In the genomic region with DNA sequence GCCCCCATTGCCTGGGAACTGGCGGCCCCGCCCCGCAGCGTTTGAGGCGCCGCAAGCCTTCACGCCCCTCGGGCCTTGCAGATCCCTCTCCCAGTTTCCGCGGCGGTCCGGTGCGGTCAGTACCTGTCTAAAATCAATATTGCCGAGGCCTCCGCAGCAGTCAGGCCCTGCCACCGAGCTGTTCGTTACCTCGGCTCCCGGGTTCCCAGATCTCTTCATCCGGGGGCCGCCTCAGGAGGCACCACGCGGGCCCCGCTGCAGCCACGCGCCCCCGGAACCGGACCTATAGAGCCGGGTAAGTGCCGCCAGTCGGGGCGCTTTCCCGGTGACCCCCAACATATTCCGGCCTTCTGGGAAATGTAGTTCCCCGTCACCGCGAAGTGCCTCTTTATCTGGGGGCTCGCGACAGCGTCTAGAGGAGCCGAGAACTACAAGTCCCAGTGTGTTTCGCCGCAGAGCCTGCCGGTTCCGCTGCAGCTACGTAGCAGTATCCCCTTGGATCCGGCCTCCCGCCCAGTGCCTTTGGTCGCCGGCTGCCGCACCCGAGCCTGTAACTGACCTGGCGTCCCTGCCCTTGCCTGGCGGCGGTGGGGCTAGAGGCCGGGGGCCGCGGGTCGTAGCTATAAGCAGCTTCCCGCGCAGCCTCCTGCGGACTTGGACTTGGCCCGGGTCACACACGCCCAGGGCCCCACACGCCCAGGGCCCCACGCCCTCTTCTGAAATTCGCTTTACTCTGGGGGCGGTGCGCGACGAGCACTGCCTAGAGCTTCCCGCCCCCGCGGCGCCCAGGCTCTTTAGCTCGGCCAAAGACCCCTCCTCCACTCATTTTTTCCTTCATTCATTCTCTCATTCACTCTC, we compare ENCODE assay signal across 8 cellular contexts. TPM values are rescaled to one million over a fixed set of nuclear protein-coding genes. Genes with fewer than 3 reads are reported as not detected.
A peak's percentile ranks its signal among the peaks of the same experiment; 100 is the strongest.
DNase-seq lines count a peak whose midpoint lies in the region; ATAC-seq and TF ChIP-seq lines count a peak whose summit lies in the region.

A gene with protein sequence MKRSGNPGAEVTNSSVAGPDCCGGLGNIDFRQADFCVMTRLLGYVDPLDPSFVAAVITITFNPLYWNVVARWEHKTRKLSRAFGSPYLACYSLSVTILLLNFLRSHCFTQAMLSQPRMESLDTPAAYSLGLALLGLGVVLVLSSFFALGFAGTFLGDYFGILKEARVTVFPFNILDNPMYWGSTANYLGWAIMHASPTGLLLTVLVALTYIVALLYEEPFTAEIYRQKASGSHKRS (minus strand): TSS at position 301 of the 858 bp plus-strand sequence. CDS start 82 bp downstream, at position 219.

- BruUV-seq in IMR-90 (replicated peaks; lab: Mats Ljungman, UMichigan): no TSS peak

- H3K27ac ChIP-seq in IMR-90 (ENCODE audit: insufficient read depth, low read length): peak within 1 kb of the TSS; percentile 84

- ATAC-seq in GM21528 (IDR thresholded peaks at IDR 0.05; ENCODE audit: low FRiP score, unreplicated experiment) (peak; percentile 83), IMR-90 (ENCODE audit: low read depth) (peak; percentile 96)

- peak; percentile 98 for DNase-seq in DMS 273 (lab: John Stamatoyannopoulos, UW; ENCODE audit: unreplicated experiment)
- peak; percentile 99 for DNase-seq in IMR-90
- peak; percentile 96 for DNase-seq in OCI-M1 (lab: John Stamatoyannopoulos, UW)
- DNase-seq in activated T-cell treated with anti-CD3 and anti-CD28 coated beads for 24 hours (ENCODE audit: low read depth): peak; percentile 90
- DNase-seq in epithelial cell of esophagus (ENCODE audit: low read depth): peak; percentile 99
- peak; percentile 86 to 87 for DNase-seq in stimulated activated CD8-positive, alpha-beta memory T cell treated with anti-CD3 and anti-CD28 coated beads, Interleukin-4, amount 100 ng/mL, for 1 hour (ENCODE audit: low read depth in 2 of 2, low spot score in 1 of 2)

- in situ Hi-C loops in IMR-90 (cut with MboI; ENCODE audit: low sequenced_read_pairs): no loop called here

- TF ChIP-seq RAD21 in IMR-90 (IDR thresholded peaks at IDR 0.05; ENCODE audit: low read length): no peak

- WGBS in IMR-90 (ENCODE audit: extremely low coverage in 2 of 2, insufficient read length in 1 of 2), 2 experiments: 0% methylated on average over 49 of the region's 76 CpGs; no CpG with 5 or more reads in 1 of the 2 experiments

- CTCF ChIA-PET in IMR-90 (lab: Yijun Ruan, JAX): interaction anchor here (1.2 to 1.4 kb wide), 2 partner anchors 20 to 22 kb away, joined by 4 read pairs; no protein-coding TSS in a partner anchor

- H3K4me1 ChIP-seq in IMR-90 (ENCODE audit: control insufficient read depth, insufficient read depth, low read length) (peaks cover 9% of the 10 kb centered on the region), mononuclear cell (ENCODE audit: insufficient read depth, low read length) (peaks cover 23% of the 10 kb centered on the region)

- peak within 1 kb of the TSS; percentile 90 for H2AK9ac ChIP-seq in IMR-90 (replicated peaks; ENCODE audit: low read depth, low read length, poor library complexity)

- peak within 1 kb of the TSS; percentile 95 for H3K14ac ChIP-seq in IMR-90 (replicated peaks; ENCODE audit: low read depth, low read length)

- H4K20me1 ChIP-seq in IMR-90 (ENCODE audit: insufficient read depth, low read length): no peaks in the 10 kb centered on the region

- H4K8ac ChIP-seq in IMR-90 (ENCODE audit: low read depth in 2 of 2, low read length in 2 of 2): peak within 1 kb of the TSS; percentile 93 to 96

- H3K9me1 ChIP-seq in IMR-90 (ENCODE audit: insufficient read depth, low read length): peaks cover 19% of the 10 kb centered on the region

- H3K79me1 ChIP-seq in IMR-90 (ENCODE audit: low read depth in 1 of 2, low read length in 2 of 2): peaks cover 10 to 31% of the 10 kb centered on the region in 2 experiments; a peak in 3 of 4 replicates

- intact Hi-C loops in IMR-90 (cut with micrococcal nuclease): no loop called here

- H2BK5ac ChIP-seq in IMR-90 (ENCODE audit: low read depth, low read length, poor library complexity, severe bottlenecking): peak within 1 kb of the TSS; percentile 76

- no peaks in the 10 kb centered on the region for H3K36me3 ChIP-seq in IMR-90 (ENCODE audit: control insufficient read depth, insufficient read depth, low read length)

- H3K18ac ChIP-seq in IMR-90 (ENCODE audit: low read depth, low read length): peak within 1 kb of the TSS; percentile 48

- H3K9me3 ChIP-seq in IMR-90 (ENCODE audit: control insufficient read depth, insufficient read depth, low read length) (no peaks in the 10 kb centered on the region), mononuclear cell (ENCODE audit: low read depth, low read length) (no peaks in the 10 kb centered on the region)

- peak within 1 kb of the TSS; percentile 74 for H2AK5ac ChIP-seq in IMR-90 (ENCODE audit: low read depth, low read length)

- TF ChIP-seq CTCF in IMR-90 (conservative IDR thresholded peaks at IDR 0.05; ENCODE audit: low read depth, low read length) (0 out of 2 replicates have a peak, but pooled peaks have one; percentile 7), epithelial cell of esophagus (IDR thresholded peaks at IDR 0.05; ENCODE audit: insufficient read depth, low read depth, low read length, missing control alignments) (no peak)

- H2BK20ac ChIP-seq in IMR-90 (ENCODE audit: low read depth, low read length): no peak within 1 kb of the TSS

- peak; percentile 66 for TF ChIP-seq POLR2A in IMR-90 (IDR thresholded peaks at IDR 0.05; ENCODE audit: low read depth, low read length)

- peak within 1 kb of the TSS; percentile 91 for H2AFZ ChIP-seq in IMR-90 (replicated peaks; ENCODE audit: low read length, poor library complexity)

- H3K27me3 ChIP-seq in IMR-90 (ENCODE audit: control insufficient read depth, insufficient read depth, low read length) (no peaks in the 10 kb centered on the region), mononuclear cell (ENCODE audit: insufficient read depth, low read length) (no peaks in the 10 kb centered on the region)

- peak within 1 kb of the TSS; percentile 90 for H3K23ac ChIP-seq in IMR-90 (ENCODE audit: low read depth, low read length)

- peak within 1 kb of the TSS; percentile 86 for H3K56ac ChIP-seq in IMR-90 (ENCODE audit: extremely low read depth, insufficient read depth, low read length)

- H2BK15ac ChIP-seq in IMR-90 (ENCODE audit: low read depth, low read length): peak within 1 kb of the TSS; percentile 55; the same call in 1 of the 3 replicates

- H4K5ac ChIP-seq in IMR-90 (ENCODE audit: low read depth, low read length): peak within 1 kb of the TSS; percentile 58

- peak within 1 kb of the TSS; percentile 86 for H4K91ac ChIP-seq in IMR-90 (ENCODE audit: insufficient read depth, low read depth, low read length)

- peak within 1 kb of the TSS; percentile 80 for H3K4me3 ChIP-seq in IMR-90 (ENCODE audit: insufficient read depth, low read depth, low read length)
- peak within 1 kb of the TSS; percentile 80 for H3K4me3 ChIP-seq in epithelial cell of esophagus (ENCODE audit: low read length)
- peak within 1 kb of the TSS; percentile 72 for H3K4me3 ChIP-seq in mononuclear cell (ENCODE audit: low read length)

- peak within 1 kb of the TSS; percentile 38 for H2BK120ac ChIP-seq in IMR-90 (ENCODE audit: low read depth, low read length)

- peak within 1 kb of the TSS; percentile 95 for H3K4me2 ChIP-seq in IMR-90 (ENCODE audit: low read depth, low read length)

- dilution Hi-C loops in IMR-90 (cut with HindIII; ENCODE audit: low sequenced_read_pairs, unreplicated experiment): no loop called here

- peak within 1 kb of the TSS; percentile 96 for H3K4ac ChIP-seq in IMR-90 (ENCODE audit: low read depth, low read length)

- H3K9ac ChIP-seq in IMR-90 (ENCODE audit: low read depth, low read length): peak within 1 kb of the TSS; percentile 93

- POLR2A ChIA-PET in IMR-90 (lab: Charles Lee; ENCODE audit: unreplicated experiment): no interaction called here

TF ChIP-seq in IMR-90, 13 proteins besides CTCF, POLR2A, EP300 and RAD21:
- peak; percentile 94 for TF ChIP-seq MXI1 (IDR thresholded peaks at IDR 0.05; ENCODE audit: borderline replicate concordance, low read depth, low read length)
- TF ChIP-seq MAZ (IDR thresholded peaks at IDR 0.05; ENCODE audit: borderline replicate concordance, low read depth, low read length): peak; percentile 87; the same call in 1 of the 2 replicates
- no peak for TF ChIP-seq FOS (IDR thresholded peaks at IDR 0.05; ENCODE audit: low read depth, low read length)
- no peak for TF ChIP-seq CHD1 (IDR thresholded peaks at IDR 0.05; ENCODE audit: low read depth, low read length)
- no peak for TF ChIP-seq BHLHE40 (IDR thresholded peaks at IDR 0.05; ENCODE audit: low read depth, low read length)
- TF ChIP-seq, protein P1, sequence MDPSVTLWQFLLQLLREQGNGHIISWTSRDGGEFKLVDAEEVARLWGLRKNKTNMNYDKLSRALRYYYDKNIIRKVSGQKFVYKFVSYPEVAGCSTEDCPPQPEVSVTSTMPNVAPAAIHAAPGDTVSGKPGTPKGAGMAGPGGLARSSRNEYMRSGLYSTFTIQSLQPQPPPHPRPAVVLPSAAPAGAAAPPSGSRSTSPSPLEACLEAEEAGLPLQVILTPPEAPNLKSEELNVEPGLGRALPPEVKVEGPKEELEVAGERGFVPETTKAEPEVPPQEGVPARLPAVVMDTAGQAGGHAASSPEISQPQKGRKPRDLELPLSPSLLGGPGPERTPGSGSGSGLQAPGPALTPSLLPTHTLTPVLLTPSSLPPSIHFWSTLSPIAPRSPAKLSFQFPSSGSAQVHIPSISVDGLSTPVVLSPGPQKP (IDR thresholded peaks at IDR 0.05; ENCODE audit: borderline replicate concordance, low read depth, low read length): no peak
- TF ChIP-seq CEBPB (IDR thresholded peaks at IDR 0.05; ENCODE audit: low read depth, low read length): no peak
- TF ChIP-seq, protein P2, sequence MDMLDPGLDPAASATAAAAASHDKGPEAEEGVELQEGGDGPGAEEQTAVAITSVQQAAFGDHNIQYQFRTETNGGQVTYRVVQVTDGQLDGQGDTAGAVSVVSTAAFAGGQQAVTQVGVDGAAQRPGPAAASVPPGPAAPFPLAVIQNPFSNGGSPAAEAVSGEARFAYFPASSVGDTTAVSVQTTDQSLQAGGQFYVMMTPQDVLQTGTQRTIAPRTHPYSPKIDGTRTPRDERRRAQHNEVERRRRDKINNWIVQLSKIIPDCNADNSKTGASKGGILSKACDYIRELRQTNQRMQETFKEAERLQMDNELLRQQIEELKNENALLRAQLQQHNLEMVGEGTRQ (IDR thresholded peaks at IDR 0.05; ENCODE audit: low read depth, low read length): peak; percentile 37; the same call in 1 of the 2 replicates

RNA-seq across cellular contexts. Expression of the gene that starts here (rescaled TPM):
- 23.3 and 25.0 TPM in 2 replicates for total RNA-seq in IMR-90 (2012; rRNA removed)
- polyA plus RNA-seq in IMR-90 (2012; rRNA removed): 49.5 and 54.5 TPM in 2 replicates
- 32.8 and 68.4 TPM in 2 replicates for polyA plus RNA-seq in IMR-90 (2012; cell fraction: cytosol; rRNA removed)
- 12.5 and 28.3 TPM in 2 replicates for polyA plus RNA-seq in IMR-90 (2012; cell fraction: nucleus; rRNA removed; ENCODE audit: low replicate concordance)
- 13.9 TPM for total RNA-seq in mononuclear cell

Comparison
In these comparisons a context has a peak if more than half of its experiments do, and no peak if none do; other contexts are left out.
1. Peak in every context shown above with its lines: DNase-seq, ATAC-seq, H3K4me3 ChIP-seq and H3K27ac ChIP-seq.